7 cellular contexts compared by ENCODE assay signal in genomic region chr9:17116400-17116837, GRCh38. TPM values are rescaled to one million over a fixed set of nuclear protein-coding genes. Genes with fewer than 3 reads are reported as not detected.
A peak's percentile ranks its signal among the peaks of the same experiment; 100 is the strongest.
DNase-seq lines count a peak whose midpoint lies in the region; ATAC-seq and TF ChIP-seq lines count a peak whose summit lies in the region.

No MANE protein-coding gene starts in this region.

- ATAC-seq in GM18868 (IDR thresholded peaks at IDR 0.05; ENCODE audit: unreplicated experiment) (peak; percentile 62), omental fat pad (ENCODE audit: low FRiP score) (no peak), GM21619 (IDR thresholded peaks at IDR 0.05; ENCODE audit: unreplicated experiment) (no peak)

- TF ChIP-seq CTCF in omental fat pad (IDR thresholded peaks at IDR 0.05), result no peak

- DNase-seq in NCI-H2029 treated with DMSO at 0.1 percent for 48 hours (lab: John Stamatoyannopoulos, UW) (peak; percentile 1), amniotic stem cell (lab: John Stamatoyannopoulos, UW) (peak; percentile 57), kidney glomerular epithelial cell (lab: John Stamatoyannopoulos, UW) (peak; percentile 75), omental fat pad (ENCODE audit: low spot score) (no peak), NCI-H1048 (lab: John Stamatoyannopoulos, UW) (no peak)

RNA-seq across cellular contexts. Expression of gene CNTLN, which starts 18.4 kb away (rescaled TPM):
- total RNA-seq in omental fat pad, result 10 to 100 TPM in 2 of 4 donors, 1 to 10 TPM in 2; 7.7 to 21.1 (median 13.0) TPM

Comparison
In these comparisons a context has a peak if more than half of its experiments do, and no peak if none do; other contexts are left out.
1. DNase-seq: peak in NCI-H2029 treated with DMSO at 0.1 percent for 48 hours (single experiment), amniotic stem cell (single experiment) and kidney glomerular epithelial cell (single experiment); none in omental fat pad (single experiment) and NCI-H1048 (single experiment).